ENCODE assay signal across 20 cellular contexts in the genomic region with DNA sequence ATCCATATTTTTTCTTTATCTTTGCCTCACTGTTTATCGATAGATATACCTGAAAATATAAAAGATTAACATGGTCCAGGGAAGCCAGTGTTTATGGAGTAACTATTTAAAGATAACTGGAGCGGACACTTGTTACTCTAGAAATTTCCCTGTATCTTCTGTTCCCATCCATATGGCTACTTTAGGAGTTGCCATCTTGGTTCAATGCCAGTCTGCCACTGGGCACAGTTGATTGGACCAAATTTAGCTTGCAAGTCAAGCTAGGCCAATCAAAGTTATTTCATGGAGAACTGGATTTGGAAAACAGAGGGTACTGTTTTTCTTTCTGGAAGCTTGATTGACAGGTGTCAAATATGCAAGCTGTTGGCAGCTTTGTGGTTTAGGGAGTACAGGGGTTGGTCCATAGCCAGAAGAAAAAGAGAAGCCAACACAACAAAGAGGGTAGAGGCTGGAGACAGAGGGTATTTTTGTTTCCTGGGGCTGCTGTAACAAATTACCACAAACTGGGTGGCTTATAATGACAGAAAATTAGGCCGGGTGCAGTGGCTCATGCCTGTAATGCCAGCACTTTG.
"Had no signal": no experiment of that assay in that cellular context is flagged by ENCODE, and none has a peak within 500 bp of the region (broad histone marks: within the 10 kb centered on the region; RNA-seq: fewer than 3 reads in every experiment).

No MANE protein-coding gene starts in this region.

- H3K4me3 ChIP-seq: breast epithelium, coronary artery, esophagus squamous epithelium, gastrocnemius medialis, heart left ventricle, pancreas, psoas muscle, right atrium auricular region, stomach, suprapubic skin, tibial nerve had no signal

- DNase-seq: activated naive CD4-positive, alpha-beta T cell treated with Interleukin-2 at 50 U/mL for 16 hours; activated naive CD8-positive, alpha-beta T cell treated with anti-CD3 and anti-CD28 coated beads for 36 hours; activated T-cell treated with anti-CD3 and anti-CD28 coated beads, Interleukin-2, amount 50 U/mL, for 4 hours; esophagus squamous epithelium; gastrocnemius medialis; heart left ventricle; left cardiac atrium; nephron progenitor cell; pancreas; psoas muscle; small intestine; stimulated activated CD4-positive, alpha-beta T cell treated with anti-CD3 and anti-CD28 coated beads, Interleukin-2, amount 100 ng/mL, for 24 hours; stomach; T1000 had no signal

- FAIRE-seq: islet of Langerhans, pancreas, small intestine had no signal

- H3K36me3 ChIP-seq: breast epithelium, esophagus squamous epithelium, gastrocnemius medialis, heart left ventricle, pancreas, right atrium auricular region, stomach, suprapubic skin, tibial nerve had no signal

- H3K4me1 ChIP-seq: breast epithelium, gastrocnemius medialis, pancreas, psoas muscle, right atrium auricular region, stomach had no signal

- H3K27ac ChIP-seq: breast epithelium, coronary artery, esophagus squamous epithelium, gastrocnemius medialis, heart left ventricle, pancreas, psoas muscle, right atrium auricular region, stomach, suprapubic skin, tibial nerve had no signal

- H3K9me3 ChIP-seq: breast epithelium, esophagus squamous epithelium, gastrocnemius medialis, heart left ventricle, pancreas, psoas muscle, right atrium auricular region, stomach, suprapubic skin, tibial nerve had no signal
